8 cellular contexts compared by ENCODE assay signal in genomic region chr5:109411175-109411514, GRCh38.
A peak's percentile ranks its signal among the peaks of the same experiment; 100 is the strongest.
DNase-seq lines count a peak whose midpoint lies in the region; ATAC-seq lines count a peak whose summit lies in the region.

No MANE protein-coding gene starts in this region.

- peak overlapping the region; percentile 86 to 97 (median 92) for H3K4me3 ChIP-seq in subcutaneous abdominal adipose tissue (ENCODE audit: low read depth in 1 of 5, low read length in 5 of 5)

- ATAC-seq in HG03432 (IDR thresholded peaks at IDR 0.05; ENCODE audit: unreplicated experiment), result no peak

- H3K27me3 ChIP-seq in subcutaneous abdominal adipose tissue (ENCODE audit: control insufficient read depth in 5 of 5, insufficient read depth in 4 of 5, low read length in 5 of 5), result no peaks in the 10 kb centered on the region

- DNase-seq in NCI-H2227 treated with DMSO at 0.1 percent for 48 hours (lab: John Stamatoyannopoulos, UW) (peak; percentile 41), NCI-H2227 (lab: John Stamatoyannopoulos, UW; ENCODE audit: unreplicated experiment) (no peak), inferior parietal cortex (ENCODE audit: extremely low spot score) (peak; percentile 50), NCI-H748 (lab: John Stamatoyannopoulos, UW; ENCODE audit: unreplicated experiment) (no peak), T1000 (lab: John Stamatoyannopoulos, UW) (no peak)

- H3K9ac ChIP-seq in subcutaneous abdominal adipose tissue (ENCODE audit: low read length in 5 of 5), result peak overlapping the region in 4 of 5 donors; percentile 81 to 95 (median 90)

- no peaks in the 10 kb centered on the region for H3K27me3 Mint-ChIP-seq in activated naive CD8-positive, alpha-beta T cell

- peaks cover 9% of the 10 kb centered on the region for H3K36me3 Mint-ChIP-seq in activated naive CD8-positive, alpha-beta T cell

- H3K4me1 ChIP-seq in subcutaneous abdominal adipose tissue (ENCODE audit: control insufficient read depth in 5 of 5, insufficient read depth in 5 of 5, low read length in 5 of 5), result peaks cover 2 to 42% (median 31%) of the 10 kb centered on the region in 5 donors

- H3K36me3 ChIP-seq in subcutaneous abdominal adipose tissue (ENCODE audit: control insufficient read depth in 5 of 5, insufficient read depth in 5 of 5, low read length in 5 of 5), result no peaks in the 10 kb centered on the region

- H3K9me3 ChIP-seq in subcutaneous abdominal adipose tissue (ENCODE audit: control insufficient read depth in 5 of 5, low read length in 5 of 5), result no peaks in the 10 kb centered on the region

- peak overlapping the region; percentile 97 for H3K27ac ChIP-seq in subcutaneous abdominal adipose tissue (ENCODE audit: low read depth, low read length)

- peaks cover 12% of the 10 kb centered on the region for H3K9me3 Mint-ChIP-seq in activated naive CD8-positive, alpha-beta T cell (ENCODE audit: low read depth)

- peak overlapping the region; percentile 92 for H3K4me3 Mint-ChIP-seq in activated naive CD8-positive, alpha-beta T cell

- peak overlapping the region; percentile 97 for H3K27ac Mint-ChIP-seq in activated naive CD8-positive, alpha-beta T cell

- H3K4me1 Mint-ChIP-seq in activated naive CD8-positive, alpha-beta T cell (ENCODE audit: low read depth), result peaks cover 43% of the 10 kb centered on the region

Comparison
In these comparisons a context has a peak if more than half of its experiments do, and no peak if none do; other contexts are left out.
1. DNase-seq: peak in NCI-H2227 treated with DMSO at 0.1 percent for 48 hours (single experiment) and inferior parietal cortex (single experiment); none in NCI-H2227 (single experiment), NCI-H748 (single experiment) and T1000 (single experiment).